Comparison of ENCODE assay signal across 1 cellular context in the genomic region with DNA sequence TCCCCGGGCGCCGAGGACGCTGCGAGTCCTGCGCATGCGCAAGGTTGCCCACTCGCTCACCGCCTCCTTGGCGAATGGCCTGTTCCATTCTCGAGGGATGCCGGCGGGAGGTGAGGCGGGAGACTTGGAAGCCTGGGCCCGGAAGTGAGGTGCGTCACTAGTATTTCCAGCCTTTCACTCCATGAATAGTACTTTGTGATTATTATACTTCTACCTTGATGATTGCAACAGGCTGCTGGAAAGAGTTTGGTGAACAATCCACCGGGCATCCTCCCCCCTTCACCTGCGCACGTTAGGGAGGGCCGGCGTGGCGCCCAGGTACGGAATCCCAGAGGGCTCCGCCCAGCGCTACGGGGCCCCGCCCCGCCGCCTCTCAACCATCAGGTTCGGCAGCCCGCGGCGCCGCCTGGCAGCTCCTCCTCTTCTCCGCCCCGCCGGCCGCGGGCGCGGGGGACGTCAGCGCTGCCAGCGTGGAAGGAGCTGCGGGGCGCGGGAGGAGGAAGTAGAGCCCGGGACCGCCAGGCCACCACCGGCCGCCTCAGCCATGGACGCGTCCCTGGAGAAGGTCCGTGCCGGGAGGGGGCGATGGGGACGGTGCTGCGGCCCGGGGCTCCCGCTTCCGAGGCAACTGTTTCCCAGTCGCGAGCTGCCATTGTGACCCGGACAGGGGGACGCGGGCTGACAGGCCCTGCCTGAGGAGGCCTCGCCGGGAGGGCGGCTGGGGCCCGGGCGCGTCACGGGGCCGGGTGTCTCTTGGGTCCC.
TF ChIP-seq lines count a peak whose summit lies in the region.
"Not testable (repeated sequence)": the region's sequence is repeated elsewhere in the genome, so short reads cannot be mapped to it uniquely, and the experiment has no call there.

A gene with protein sequence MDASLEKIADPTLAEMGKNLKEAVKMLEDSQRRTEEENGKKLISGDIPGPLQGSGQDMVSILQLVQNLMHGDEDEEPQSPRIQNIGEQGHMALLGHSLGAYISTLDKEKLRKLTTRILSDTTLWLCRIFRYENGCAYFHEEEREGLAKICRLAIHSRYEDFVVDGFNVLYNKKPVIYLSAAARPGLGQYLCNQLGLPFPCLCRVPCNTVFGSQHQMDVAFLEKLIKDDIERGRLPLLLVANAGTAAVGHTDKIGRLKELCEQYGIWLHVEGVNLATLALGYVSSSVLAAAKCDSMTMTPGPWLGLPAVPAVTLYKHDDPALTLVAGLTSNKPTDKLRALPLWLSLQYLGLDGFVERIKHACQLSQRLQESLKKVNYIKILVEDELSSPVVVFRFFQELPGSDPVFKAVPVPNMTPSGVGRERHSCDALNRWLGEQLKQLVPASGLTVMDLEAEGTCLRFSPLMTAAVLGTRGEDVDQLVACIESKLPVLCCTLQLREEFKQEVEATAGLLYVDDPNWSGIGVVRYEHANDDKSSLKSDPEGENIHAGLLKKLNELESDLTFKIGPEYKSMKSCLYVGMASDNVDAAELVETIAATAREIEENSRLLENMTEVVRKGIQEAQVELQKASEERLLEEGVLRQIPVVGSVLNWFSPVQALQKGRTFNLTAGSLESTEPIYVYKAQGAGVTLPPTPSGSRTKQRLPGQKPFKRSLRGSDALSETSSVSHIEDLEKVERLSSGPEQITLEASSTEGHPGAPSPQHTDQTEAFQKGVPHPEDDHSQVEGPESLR (plus strand): TSS at position 371 of the 762 bp plus-strand sequence. CDS start 174 bp downstream, at position 545.

TF ChIP-seq in HepG2, 621 proteins besides CTCF, POLR2A, EP300 and RAD21 (continued from another document and continues in another):
- TF ChIP-seq, protein P1, sequence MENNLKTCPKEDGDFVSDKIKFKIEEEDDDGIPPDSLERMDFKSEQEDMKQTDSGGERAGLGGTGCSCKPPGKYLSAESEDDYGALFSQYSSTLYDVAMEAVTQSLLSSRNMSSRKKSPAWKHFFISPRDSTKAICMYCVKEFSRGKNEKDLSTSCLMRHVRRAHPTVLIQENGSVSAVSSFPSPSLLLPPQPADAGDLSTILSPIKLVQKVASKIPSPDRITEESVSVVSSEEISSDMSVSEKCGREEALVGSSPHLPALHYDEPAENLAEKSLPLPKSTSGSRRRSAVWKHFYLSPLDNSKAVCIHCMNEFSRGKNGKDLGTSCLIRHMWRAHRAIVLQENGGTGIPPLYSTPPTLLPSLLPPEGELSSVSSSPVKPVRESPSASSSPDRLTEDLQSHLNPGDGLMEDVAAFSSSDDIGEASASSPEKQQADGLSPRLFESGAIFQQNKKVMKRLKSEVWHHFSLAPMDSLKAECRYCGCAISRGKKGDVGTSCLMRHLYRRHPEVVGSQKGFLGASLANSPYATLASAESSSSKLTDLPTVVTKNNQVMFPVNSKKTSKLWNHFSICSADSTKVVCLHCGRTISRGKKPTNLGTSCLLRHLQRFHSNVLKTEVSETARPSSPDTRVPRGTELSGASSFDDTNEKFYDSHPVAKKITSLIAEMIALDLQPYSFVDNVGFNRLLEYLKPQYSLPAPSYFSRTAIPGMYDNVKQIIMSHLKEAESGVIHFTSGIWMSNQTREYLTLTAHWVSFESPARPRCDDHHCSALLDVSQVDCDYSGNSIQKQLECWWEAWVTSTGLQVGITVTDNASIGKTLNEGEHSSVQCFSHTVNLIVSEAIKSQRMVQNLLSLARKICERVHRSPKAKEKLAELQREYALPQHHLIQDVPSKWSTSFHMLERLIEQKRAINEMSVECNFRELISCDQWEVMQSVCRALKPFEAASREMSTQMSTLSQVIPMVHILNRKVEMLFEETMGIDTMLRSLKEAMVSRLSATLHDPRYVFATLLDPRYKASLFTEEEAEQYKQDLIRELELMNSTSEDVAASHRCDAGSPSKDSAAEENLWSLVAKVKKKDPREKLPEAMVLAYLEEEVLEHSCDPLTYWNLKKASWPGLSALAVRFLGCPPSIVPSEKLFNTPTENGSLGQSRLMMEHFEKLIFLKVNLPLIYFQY (CRISPR knock-in tag; IDR thresholded peaks at IDR 0.05; ENCODE audit: borderline replicate concordance), result peak; percentile 20; the same call in 1 of the 2 replicates
- TF ChIP-seq MED8 (CRISPR knock-in tag; IDR thresholded peaks at IDR 0.05; ENCODE audit: insufficient replicate concordance), result peak; percentile 79
- TF ChIP-seq, protein P2, sequence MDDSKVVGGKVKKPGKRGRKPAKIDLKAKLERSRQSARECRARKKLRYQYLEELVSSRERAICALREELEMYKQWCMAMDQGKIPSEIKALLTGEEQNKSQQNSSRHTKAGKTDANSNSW (CRISPR knock-in tag; IDR thresholded peaks at IDR 0.05; ENCODE audit: borderline replicate concordance), result 0 out of 2 replicates have a peak, but pooled peaks have one; percentile 74
- peak; percentile 61; the same call in 1 of the 2 replicates for TF ChIP-seq ZNF564 (CRISPR knock-in tag; IDR thresholded peaks at IDR 0.05)
- TF ChIP-seq JARID2 (CRISPR knock-in tag; IDR thresholded peaks at IDR 0.05; ENCODE audit: insufficient replicate concordance), result peak; percentile 71
- TF ChIP-seq, protein P3, sequence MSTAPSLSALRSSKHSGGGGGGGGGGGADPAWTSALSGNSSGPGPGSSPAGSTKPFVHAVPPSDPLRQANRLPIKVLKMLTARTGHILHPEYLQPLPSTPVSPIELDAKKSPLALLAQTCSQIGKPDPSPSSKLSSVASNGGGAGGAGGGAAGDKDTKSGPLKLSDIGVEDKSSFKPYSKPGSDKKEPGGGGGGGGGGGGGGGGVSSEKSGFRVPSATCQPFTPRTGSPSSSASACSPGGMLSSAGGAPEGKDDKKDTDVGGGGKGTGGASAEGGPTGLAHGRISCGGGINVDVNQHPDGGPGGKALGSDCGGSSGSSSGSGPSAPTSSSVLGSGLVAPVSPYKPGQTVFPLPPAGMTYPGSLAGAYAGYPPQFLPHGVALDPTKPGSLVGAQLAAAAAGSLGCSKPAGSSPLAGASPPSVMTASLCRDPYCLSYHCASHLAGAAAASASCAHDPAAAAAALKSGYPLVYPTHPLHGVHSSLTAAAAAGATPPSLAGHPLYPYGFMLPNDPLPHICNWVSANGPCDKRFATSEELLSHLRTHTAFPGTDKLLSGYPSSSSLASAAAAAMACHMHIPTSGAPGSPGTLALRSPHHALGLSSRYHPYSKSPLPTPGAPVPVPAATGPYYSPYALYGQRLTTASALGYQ (CRISPR knock-in tag; IDR thresholded peaks at IDR 0.05), result peak; percentile 20; the same call in 1 of the 2 replicates
- peak; percentile 96 for TF ChIP-seq SALL1 (CRISPR knock-in tag; IDR thresholded peaks at IDR 0.05)
- TF ChIP-seq ZNF780A (CRISPR knock-in tag; IDR thresholded peaks at IDR 0.05), result peak; percentile 85
- peak; percentile 95 for TF ChIP-seq ZNF776 (CRISPR knock-in tag; IDR thresholded peaks at IDR 0.05)
- TF ChIP-seq MYC (CRISPR knock-in tag; IDR thresholded peaks at IDR 0.05; ENCODE audit: borderline replicate concordance), result peak; percentile 89
- TF ChIP-seq DMAP1 (CRISPR knock-in tag; IDR thresholded peaks at IDR 0.05), result peak; percentile 96
- TF ChIP-seq, protein P4, sequence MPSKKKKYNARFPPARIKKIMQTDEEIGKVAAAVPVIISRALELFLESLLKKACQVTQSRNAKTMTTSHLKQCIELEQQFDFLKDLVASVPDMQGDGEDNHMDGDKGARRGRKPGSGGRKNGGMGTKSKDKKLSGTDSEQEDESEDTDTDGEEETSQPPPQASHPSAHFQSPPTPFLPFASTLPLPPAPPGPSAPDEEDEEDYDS (CRISPR knock-in tag; IDR thresholded peaks at IDR 0.05), result peak; percentile 82
- TF ChIP-seq, protein P5, sequence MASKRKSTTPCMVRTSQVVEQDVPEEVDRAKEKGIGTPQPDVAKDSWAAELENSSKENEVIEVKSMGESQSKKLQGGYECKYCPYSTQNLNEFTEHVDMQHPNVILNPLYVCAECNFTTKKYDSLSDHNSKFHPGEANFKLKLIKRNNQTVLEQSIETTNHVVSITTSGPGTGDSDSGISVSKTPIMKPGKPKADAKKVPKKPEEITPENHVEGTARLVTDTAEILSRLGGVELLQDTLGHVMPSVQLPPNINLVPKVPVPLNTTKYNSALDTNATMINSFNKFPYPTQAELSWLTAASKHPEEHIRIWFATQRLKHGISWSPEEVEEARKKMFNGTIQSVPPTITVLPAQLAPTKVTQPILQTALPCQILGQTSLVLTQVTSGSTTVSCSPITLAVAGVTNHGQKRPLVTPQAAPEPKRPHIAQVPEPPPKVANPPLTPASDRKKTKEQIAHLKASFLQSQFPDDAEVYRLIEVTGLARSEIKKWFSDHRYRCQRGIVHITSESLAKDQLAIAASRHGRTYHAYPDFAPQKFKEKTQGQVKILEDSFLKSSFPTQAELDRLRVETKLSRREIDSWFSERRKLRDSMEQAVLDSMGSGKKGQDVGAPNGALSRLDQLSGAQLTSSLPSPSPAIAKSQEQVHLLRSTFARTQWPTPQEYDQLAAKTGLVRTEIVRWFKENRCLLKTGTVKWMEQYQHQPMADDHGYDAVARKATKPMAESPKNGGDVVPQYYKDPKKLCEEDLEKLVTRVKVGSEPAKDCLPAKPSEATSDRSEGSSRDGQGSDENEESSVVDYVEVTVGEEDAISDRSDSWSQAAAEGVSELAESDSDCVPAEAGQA (IDR thresholded peaks at IDR 0.05; ENCODE audit: low read depth), result not testable (repeated sequence)
- TF ChIP-seq, protein P5 (CRISPR knock-in tag; IDR thresholded peaks at IDR 0.05; ENCODE audit: borderline replicate concordance), result 0 out of 2 replicates have a peak, but pooled peaks have one; percentile 18
- TF ChIP-seq GFI1 (CRISPR knock-in tag; IDR thresholded peaks at IDR 0.05; ENCODE audit: borderline replicate concordance), result peak; percentile 21
- TF ChIP-seq PHF21A (CRISPR knock-in tag; IDR thresholded peaks at IDR 0.05), result peak; percentile 71
- peak; percentile 12; the same call in 1 of the 2 replicates for TF ChIP-seq CREB1 (IDR thresholded peaks at IDR 0.05)
- not testable (repeated sequence) for TF ChIP-seq CREB1 (CRISPR knock-in tag; IDR thresholded peaks at IDR 0.05)
- peak; percentile 68 for TF ChIP-seq ZMYM4 (CRISPR knock-in tag; IDR thresholded peaks at IDR 0.05)
- TF ChIP-seq, protein P6, sequence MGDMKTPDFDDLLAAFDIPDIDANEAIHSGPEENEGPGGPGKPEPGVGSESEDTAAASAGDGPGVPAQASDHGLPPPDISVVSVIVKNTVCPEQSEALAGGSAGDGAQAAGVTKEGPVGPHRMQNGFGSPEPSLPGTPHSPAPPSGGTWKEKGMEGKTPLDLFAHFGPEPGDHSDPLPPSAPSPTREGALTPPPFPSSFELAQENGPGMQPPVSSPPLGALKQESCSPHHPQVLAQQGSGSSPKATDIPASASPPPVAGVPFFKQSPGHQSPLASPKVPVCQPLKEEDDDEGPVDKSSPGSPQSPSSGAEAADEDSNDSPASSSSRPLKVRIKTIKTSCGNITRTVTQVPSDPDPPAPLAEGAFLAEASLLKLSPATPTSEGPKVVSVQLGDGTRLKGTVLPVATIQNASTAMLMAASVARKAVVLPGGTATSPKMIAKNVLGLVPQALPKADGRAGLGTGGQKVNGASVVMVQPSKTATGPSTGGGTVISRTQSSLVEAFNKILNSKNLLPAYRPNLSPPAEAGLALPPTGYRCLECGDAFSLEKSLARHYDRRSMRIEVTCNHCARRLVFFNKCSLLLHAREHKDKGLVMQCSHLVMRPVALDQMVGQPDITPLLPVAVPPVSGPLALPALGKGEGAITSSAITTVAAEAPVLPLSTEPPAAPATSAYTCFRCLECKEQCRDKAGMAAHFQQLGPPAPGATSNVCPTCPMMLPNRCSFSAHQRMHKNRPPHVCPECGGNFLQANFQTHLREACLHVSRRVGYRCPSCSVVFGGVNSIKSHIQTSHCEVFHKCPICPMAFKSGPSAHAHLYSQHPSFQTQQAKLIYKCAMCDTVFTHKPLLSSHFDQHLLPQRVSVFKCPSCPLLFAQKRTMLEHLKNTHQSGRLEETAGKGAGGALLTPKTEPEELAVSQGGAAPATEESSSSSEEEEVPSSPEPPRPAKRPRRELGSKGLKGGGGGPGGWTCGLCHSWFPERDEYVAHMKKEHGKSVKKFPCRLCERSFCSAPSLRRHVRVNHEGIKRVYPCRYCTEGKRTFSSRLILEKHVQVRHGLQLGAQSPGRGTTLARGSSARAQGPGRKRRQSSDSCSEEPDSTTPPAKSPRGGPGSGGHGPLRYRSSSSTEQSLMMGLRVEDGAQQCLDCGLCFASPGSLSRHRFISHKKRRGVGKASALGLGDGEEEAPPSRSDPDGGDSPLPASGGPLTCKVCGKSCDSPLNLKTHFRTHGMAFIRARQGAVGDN (CRISPR knock-in tag; IDR thresholded peaks at IDR 0.05), result peak; percentile 85
- TF ChIP-seq, protein P7, sequence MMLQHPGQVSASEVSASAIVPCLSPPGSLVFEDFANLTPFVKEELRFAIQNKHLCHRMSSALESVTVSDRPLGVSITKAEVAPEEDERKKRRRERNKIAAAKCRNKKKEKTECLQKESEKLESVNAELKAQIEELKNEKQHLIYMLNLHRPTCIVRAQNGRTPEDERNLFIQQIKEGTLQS (CRISPR knock-in tag; IDR thresholded peaks at IDR 0.05), result peak; percentile 76
- TF ChIP-seq NFYB (CRISPR knock-in tag; IDR thresholded peaks at IDR 0.05), result peak; percentile 44
- TF ChIP-seq, protein P8, sequence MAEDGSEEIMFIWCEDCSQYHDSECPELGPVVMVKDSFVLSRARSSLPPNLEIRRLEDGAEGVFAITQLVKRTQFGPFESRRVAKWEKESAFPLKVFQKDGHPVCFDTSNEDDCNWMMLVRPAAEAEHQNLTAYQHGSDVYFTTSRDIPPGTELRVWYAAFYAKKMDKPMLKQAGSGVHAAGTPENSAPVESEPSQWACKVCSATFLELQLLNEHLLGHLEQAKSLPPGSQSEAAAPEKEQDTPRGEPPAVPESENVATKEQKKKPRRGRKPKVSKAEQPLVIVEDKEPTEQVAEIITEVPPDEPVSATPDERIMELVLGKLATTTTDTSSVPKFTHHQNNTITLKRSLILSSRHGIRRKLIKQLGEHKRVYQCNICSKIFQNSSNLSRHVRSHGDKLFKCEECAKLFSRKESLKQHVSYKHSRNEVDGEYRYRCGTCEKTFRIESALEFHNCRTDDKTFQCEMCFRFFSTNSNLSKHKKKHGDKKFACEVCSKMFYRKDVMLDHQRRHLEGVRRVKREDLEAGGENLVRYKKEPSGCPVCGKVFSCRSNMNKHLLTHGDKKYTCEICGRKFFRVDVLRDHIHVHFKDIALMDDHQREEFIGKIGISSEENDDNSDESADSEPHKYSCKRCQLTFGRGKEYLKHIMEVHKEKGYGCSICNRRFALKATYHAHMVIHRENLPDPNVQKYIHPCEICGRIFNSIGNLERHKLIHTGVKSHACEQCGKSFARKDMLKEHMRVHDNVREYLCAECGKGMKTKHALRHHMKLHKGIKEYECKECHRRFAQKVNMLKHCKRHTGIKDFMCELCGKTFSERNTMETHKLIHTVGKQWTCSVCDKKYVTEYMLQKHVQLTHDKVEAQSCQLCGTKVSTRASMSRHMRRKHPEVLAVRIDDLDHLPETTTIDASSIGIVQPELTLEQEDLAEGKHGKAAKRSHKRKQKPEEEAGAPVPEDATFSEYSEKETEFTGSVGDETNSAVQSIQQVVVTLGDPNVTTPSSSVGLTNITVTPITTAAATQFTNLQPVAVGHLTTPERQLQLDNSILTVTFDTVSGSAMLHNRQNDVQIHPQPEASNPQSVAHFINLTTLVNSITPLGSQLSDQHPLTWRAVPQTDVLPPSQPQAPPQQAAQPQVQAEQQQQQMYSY (CRISPR knock-in tag; IDR thresholded peaks at IDR 0.05), result peak; percentile 26; the same call in 1 of the 2 replicates
- peak; percentile 13; the same call in 1 of the 2 replicates for TF ChIP-seq ONECUT2 (CRISPR knock-in tag; IDR thresholded peaks at IDR 0.05)
